Comparison of ENCODE assay signal across 10 cellular contexts in the genomic region with DNA sequence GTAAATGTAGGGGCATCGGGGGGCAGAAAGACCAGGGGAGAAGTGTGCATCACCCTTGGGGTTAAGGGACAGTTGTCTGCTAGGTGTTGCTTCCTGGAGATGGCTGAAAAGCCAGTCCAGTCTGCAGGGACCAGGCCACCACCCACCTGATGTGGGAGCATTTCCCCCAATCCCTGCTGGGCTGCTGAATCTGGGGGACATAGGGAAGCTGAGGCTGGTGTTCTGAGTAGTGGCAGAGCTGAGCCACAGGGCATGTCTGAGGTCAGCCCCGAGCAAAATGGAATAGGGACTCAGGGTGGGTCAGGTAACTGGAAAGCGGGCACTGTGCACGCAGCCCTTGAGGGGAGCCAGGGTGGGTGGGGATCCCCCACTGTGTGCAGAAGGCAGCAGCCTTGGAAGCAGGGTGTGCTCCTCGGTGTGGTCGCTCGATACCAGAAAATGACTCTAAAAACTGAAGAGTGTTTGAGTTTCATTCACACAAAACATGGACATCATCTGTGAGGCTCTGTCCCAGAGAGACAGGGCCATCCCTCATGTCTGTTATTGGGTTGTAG. TPM values are rescaled to one million over a fixed set of nuclear protein-coding genes. Genes with fewer than 3 reads are reported as not detected.
DNase-seq lines count a peak whose midpoint lies in the region; ATAC-seq, FAIRE-seq and TF ChIP-seq lines count a peak whose summit lies in the region.
"Had no signal": no experiment of that assay in that cellular context is flagged by ENCODE, and none has a peak within 500 bp of the region (broad histone marks: within the 10 kb centered on the region; RNA-seq: fewer than 3 reads in every experiment).

No MANE protein-coding gene starts in this region.

- H3K27ac ChIP-seq in 22Rv1, result peak overlapping the region; percentile 80

- no peaks in the 10 kb centered on the region for H3K27me3 Mint-ChIP-seq in WTC11 (ENCODE audit: low read depth)
- H3K27me3 Mint-ChIP-seq in immature natural killer cell (ENCODE audit: low read depth in 3 of 3), result peaks cover 7 to 20% (median 10%) of the 10 kb centered on the region in 3 donors

- TF ChIP-seq CTCF in 22Rv1 (IDR thresholded peaks at IDR 0.05), result no peak
- no peak for TF ChIP-seq CTCF in WTC11 (IDR thresholded peaks at IDR 0.05)
- TF ChIP-seq CTCF in GM20000 (IDR thresholded peaks at IDR 0.05; ENCODE audit: extremely low read depth, missing control alignments), result no peak
- TF ChIP-seq CTCF in GM10266 (IDR thresholded peaks at IDR 0.05; ENCODE audit: control insufficient read depth, insufficient read depth, low read depth, missing control alignments), result no peak

- H3K27ac Mint-ChIP-seq in WTC11, result peak overlapping the region; percentile 97
- peak overlapping the region; percentile 69 to 95 (median 86) for H3K27ac Mint-ChIP-seq in immature natural killer cell

- H3K9me3 Mint-ChIP-seq in WTC11 (no peaks in the 10 kb centered on the region), immature natural killer cell (no peaks in the 10 kb centered on the region)

- peaks cover 40% of the 10 kb centered on the region for H3K4me1 Mint-ChIP-seq in WTC11
- H3K4me1 Mint-ChIP-seq in immature natural killer cell, result peaks cover 49 to 59% of the 10 kb centered on the region in 2 donors

- CTCF ChIA-PET in WTC11 (lab: Charles Lee), result interaction anchor here (0.6 to 1.8 kb wide), 16 partner anchors 10 to 507 kb away, joined by 3 to 12 read pairs (median 5); partner anchors contain the start of genes ANKRD65 and VWA1

- H3K36me3 Mint-ChIP-seq in WTC11 (peaks cover 63% of the 10 kb centered on the region), immature natural killer cell (peaks cover 7 to 24% (median 10%) of the 10 kb centered on the region in 3 donors)

- H3K4me3 Mint-ChIP-seq in WTC11 (peak overlapping the region; percentile 85), immature natural killer cell (peak overlapping the region; percentile 46 to 91 (median 59))

- no peak for ATAC-seq in WTC11

- peak; percentile 41; the same call in 1 of the 2 replicates for TF ChIP-seq POLR2A in GM12891 (IDR thresholded peaks at IDR 0.05; ENCODE audit: low read depth, low read length)

- DNase-seq in GM12891 (ENCODE audit: insufficient read length, low spot score), result no peak
- DNase-seq in WTC11 (ENCODE audit: low spot score), result no peak
- no peak for DNase-seq in immature natural killer cell
- DNase-seq in DMS53 (lab: John Stamatoyannopoulos, UW), result no peak
- DNase-seq in stimulated activated naive CD4-positive, alpha-beta T cell treated with Interleukin-2 at 50 U/mL for 16 hours (lab: John Stamatoyannopoulos, UW), result no peak
- no peak for DNase-seq in GM20000 (ENCODE audit: low spot score)
- DNase-seq in GM10266 (ENCODE audit: extremely low spot score), result no peak
- DNase-seq: NCI-H524 treated with DMSO at 0.1 percent for 48 hours, substantia nigra had no signal

- no peak for FAIRE-seq in GM12891 (lab: Jason Lieb, UNC)

- POLR2A ChIA-PET in WTC11 (lab: Charles Lee), result interaction anchor here (1.2 to 1.8 kb wide), 2 partner anchors 24 to 29 kb away, joined by 3 to 5 read pairs; a partner anchor contains a TSS

TF ChIP-seq in GM12891, 5 proteins besides CTCF, POLR2A, EP300 and RAD21:
- TF ChIP-seq POLR2AphosphoS5 (IDR thresholded peaks at IDR 0.05; ENCODE audit: low read depth, low read length) (0 out of 2 replicates have a peak, but pooled peaks have one; percentile 12), TAF1 (IDR thresholded peaks at IDR 0.05; ENCODE audit: low read depth, low read length) (no peak)

TF ChIP-seq in WTC11, 78 proteins besides CTCF, POLR2A, EP300 and RAD21:
- TF ChIP-seq GTF2I (CRISPR knock-in tag; conservative IDR thresholded peaks at IDR 0.05), result no peak
- TF ChIP-seq, protein P1, sequence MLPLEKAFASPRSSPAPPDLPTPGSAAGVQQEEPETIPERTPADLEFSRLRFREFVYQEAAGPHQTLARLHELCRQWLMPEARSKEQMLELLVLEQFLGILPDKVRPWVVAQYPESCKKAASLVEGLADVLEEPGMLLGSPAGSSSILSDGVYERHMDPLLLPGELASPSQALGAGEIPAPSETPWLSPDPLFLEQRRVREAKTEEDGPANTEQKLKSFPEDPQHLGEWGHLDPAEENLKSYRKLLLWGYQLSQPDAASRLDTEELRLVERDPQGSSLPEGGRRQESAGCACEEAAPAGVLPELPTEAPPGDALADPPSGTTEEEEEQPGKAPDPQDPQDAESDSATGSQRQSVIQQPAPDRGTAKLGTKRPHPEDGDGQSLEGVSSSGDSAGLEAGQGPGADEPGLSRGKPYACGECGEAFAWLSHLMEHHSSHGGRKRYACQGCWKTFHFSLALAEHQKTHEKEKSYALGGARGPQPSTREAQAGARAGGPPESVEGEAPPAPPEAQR (CRISPR knock-in tag; IDR thresholded peaks at IDR 0.05), result no peak
- TF ChIP-seq SMAD3 (CRISPR knock-in tag; IDR thresholded peaks at IDR 0.05; ENCODE audit: borderline replicate concordance), result 0 out of 2 replicates have a peak, but pooled peaks have one; percentile 22
- TF ChIP-seq, protein P2, sequence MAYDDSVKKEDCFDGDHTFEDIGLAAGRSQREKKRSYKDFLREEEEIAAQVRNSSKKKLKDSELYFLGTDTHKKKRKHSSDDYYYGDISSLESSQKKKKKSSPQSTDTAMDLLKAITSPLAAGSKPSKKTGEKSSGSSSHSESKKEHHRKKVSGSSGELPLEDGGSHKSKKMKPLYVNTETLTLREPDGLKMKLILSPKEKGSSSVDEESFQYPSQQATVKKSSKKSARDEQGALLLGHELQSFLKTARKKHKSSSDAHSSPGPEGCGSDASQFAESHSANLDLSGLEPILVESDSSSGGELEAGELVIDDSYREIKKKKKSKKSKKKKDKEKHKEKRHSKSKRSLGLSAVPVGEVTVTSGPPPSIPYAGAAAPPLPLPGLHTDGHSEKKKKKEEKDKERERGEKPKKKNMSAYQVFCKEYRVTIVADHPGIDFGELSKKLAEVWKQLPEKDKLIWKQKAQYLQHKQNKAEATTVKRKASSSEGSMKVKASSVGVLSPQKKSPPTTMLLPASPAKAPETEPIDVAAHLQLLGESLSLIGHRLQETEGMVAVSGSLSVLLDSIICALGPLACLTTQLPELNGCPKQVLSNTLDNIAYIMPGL (CRISPR knock-in tag; IDR thresholded peaks at IDR 0.05), result 0 out of 2 replicates have a peak, but pooled peaks have one; percentile 11
- TF ChIP-seq RELA (CRISPR knock-in tag; IDR thresholded peaks at IDR 0.05; ENCODE audit: borderline replicate concordance), result no peak

RNA-seq across cellular contexts. Expression of gene CCNL2, which starts 2.4 kb away (rescaled TPM):
- 47.3 TPM for polyA plus RNA-seq in GM12891 (2012; ENCODE audit: low read depth, missing spikeins)
- 117 to 142 TPM (median 117 TPM) in 3 replicates for total RNA-seq in WTC11 (2021)
- polyA plus RNA-seq in immature natural killer cell, result 10 to 100 TPM; 16.7 to 34.6 (median 22.0) TPM

RNA-seq across cellular contexts. Expression of gene MRPL20, which starts 5.6 kb away (rescaled TPM):
- polyA plus RNA-seq in GM12891 (2012; ENCODE audit: low read depth, missing spikeins), result 199 TPM
- total RNA-seq in WTC11 (2021), result 126 to 156 TPM (median 134 TPM) in 3 replicates
- polyA plus RNA-seq in immature natural killer cell, result 100 to 1,000 TPM; 167 to 194 (median 182) TPM

RNA-seq across cellular contexts. Expression of gene ANKRD65, which starts 19.5 kb away (rescaled TPM):
- polyA plus RNA-seq in GM12891 (2012; ENCODE audit: low read depth, missing spikeins), result 0.87 TPM
- 1.6 to 2.8 TPM (median 1.9 TPM) in 3 replicates for total RNA-seq in WTC11 (2021)
- polyA plus RNA-seq in immature natural killer cell, result not detected

RNA-seq across cellular contexts. Expression of gene AURKAIP1, which starts 26.5 kb away (rescaled TPM):
- polyA plus RNA-seq in GM12891 (2012; ENCODE audit: low read depth, missing spikeins), result 101 TPM
- 238 to 268 TPM (median 250 TPM) in 3 replicates for total RNA-seq in WTC11 (2021)
- 100 to 1,000 TPM; 168 to 216 (median 190) TPM for polyA plus RNA-seq in immature natural killer cell

RNA-seq across cellular contexts. Expression of gene VWA1, which starts 34.0 kb away (rescaled TPM):
- polyA plus RNA-seq in GM12891 (2012; ENCODE audit: low read depth, missing spikeins), result 0.33 TPM
- 28.3 to 35.5 TPM (median 28.3 TPM) in 3 replicates for total RNA-seq in WTC11 (2021)
- not detected for polyA plus RNA-seq in immature natural killer cell
